In genomic region chr1:75112362-75112951, GRCh38 we compare ENCODE assay signal across 18 cellular contexts. TPM values are rescaled to one million over a fixed set of nuclear protein-coding genes. Genes with fewer than 3 reads are reported as not detected.
"Had no signal": no experiment of that assay in that cellular context is flagged by ENCODE, and none has a peak within 500 bp of the region (broad histone marks: within the 10 kb centered on the region; RNA-seq: fewer than 3 reads in every experiment).

No MANE protein-coding gene starts in this region.

RNA-seq across cellular contexts. Expression of gene LHX8, which starts 21.7 kb away (rescaled TPM):
- total RNA-seq: activated B cell treated with CpG ODN at 0.5 μM for 24 hours; activated CD4-positive, alpha-beta memory T cell treated with anti-CD3 and anti-CD28 coated beads for 36 hours; activated CD4-positive, alpha-beta T cell treated with anti-CD3 and anti-CD28 coated beads, Interleukin-2, amount 10 ng/mL, durations not matched to agents 24 days and 14 days; activated CD8-positive, alpha-beta memory T cell treated with anti-CD3 and anti-CD28 coated beads for 36 hours; activated CD8-positive, alpha-beta T cell treated with anti-CD3 and anti-CD28 coated beads for 36 hours; activated naive CD4-positive, alpha-beta T cell treated with anti-CD3 and anti-CD28 coated beads for 36 hours; activated naive CD4-positive, alpha-beta T cell treated with anti-CD3 and anti-CD28 coated beads, Interleukin-2, amount 50 U/mL, for 72 hours; activated naive CD8-positive, alpha-beta T cell treated with anti-CD3 and anti-CD28 coated beads for 36 hours; activated T-cell treated with anti-CD3 and anti-CD28 coated beads, Interleukin-2, amount 50 U/mL, for 4 hours; activated T-cell treated with anti-CD3 and anti-CD28 coated beads, Interleukin-2, amount 50 U/mL, for 72 hours; activated T-helper 1 cell treated with anti-CD3 and anti-CD28 coated beads, Interleukin-12 subunit alpha, Interleukin-12 subunit beta, Interleukin-2, Interleukin-4 antibody, amounts not matched to agents 30 ng/mL and 10 ng/mL and 1 ng/mL, durations not matched to agents 14 hours and 24 hours and 36 hours; activated T-helper 17 cell treated with anti-CD3 and anti-CD28 coated beads, Interleukin-2, amount 50 U/mL, for 72 hours; adrenal gland; aorta; body of pancreas; breast epithelium; cardiac septum; T-helper 2 cell treated with Interferon-gamma antibody and Interleukin-4, amounts not matched to agents 100 ng/mL and 5 ng/mL, for 36 hours had no signal
- polyA plus RNA-seq: adrenal gland, aorta had no signal
